9 cellular contexts compared by ENCODE assay signal in the genomic region with DNA sequence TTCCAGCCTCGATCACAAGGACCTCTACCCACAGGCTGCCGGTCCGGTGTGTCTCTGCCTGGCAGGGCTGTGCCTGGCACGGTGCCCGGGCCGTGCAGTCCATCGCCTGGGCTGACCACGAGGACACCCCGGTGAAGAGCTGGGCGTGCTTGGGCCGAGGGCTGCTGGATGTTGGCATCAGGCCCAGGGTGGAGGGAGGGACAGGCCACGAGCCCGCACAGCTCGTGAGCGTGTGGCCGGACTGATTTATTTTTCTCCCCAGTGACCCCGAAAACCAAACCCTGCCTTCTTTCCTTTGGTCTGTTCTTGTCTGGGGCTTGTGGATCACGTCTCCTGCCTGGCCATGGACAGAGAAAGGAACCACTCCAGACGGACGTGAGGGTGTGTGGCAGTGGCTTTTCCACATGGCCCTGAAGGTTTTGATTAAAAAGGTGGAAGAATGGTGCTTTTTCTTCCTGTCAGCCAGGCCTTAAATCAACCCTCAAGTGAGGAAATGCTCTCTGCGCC.
DNase-seq lines count a peak whose midpoint lies in the region; ATAC-seq and TF ChIP-seq lines count a peak whose summit lies in the region.
"Had no signal": no experiment of that assay in that cellular context is flagged by ENCODE, and none has a peak within 500 bp of the region (broad histone marks: within the 10 kb centered on the region; RNA-seq: fewer than 3 reads in every experiment).

No MANE protein-coding gene starts in this region.

- H3K4me3 ChIP-seq in choroid plexus epithelial cell (ENCODE audit: low read depth, low read length) (no peak overlapping the region), rectal smooth muscle tissue (ENCODE audit: low read length) (no peak overlapping the region)

- peak; percentile 7 for DNase-seq in Daoy (ENCODE audit: low read depth)
- peak; percentile 90 for DNase-seq in choroid plexus epithelial cell (ENCODE audit: low read depth)
- peak in 42 of 51 donors; percentile 3 to 72 (median 50) for DNase-seq in hypothalamus (lab: John Stamatoyannopoulos, UW)
- DNase-seq in OCI-M1 (lab: John Stamatoyannopoulos, UW): no peak
- DNase-seq in T-helper 17 cell: no peak
- DNase-seq in activated gamma-delta T cell treated with Interleukin-2 at 50 U/mL for 16 hours: no peak
- DNase-seq: DND-41 had no signal

- no peak overlapping the region for H3K27ac Mint-ChIP-seq in T-helper 17 cell

- H3K9me3 ChIP-seq in T-helper 17 cell (ENCODE audit: control insufficient read depth, low read length, poor library complexity, severe bottlenecking): no peaks in the 10 kb centered on the region

- TF ChIP-seq POLR2A in GM18505 (IDR thresholded peaks at IDR 0.05; ENCODE audit: borderline replicate concordance, extremely low read depth, insufficient read depth, insufficient read length): no peak

- no peak for TF ChIP-seq CTCF in choroid plexus epithelial cell (conservative IDR thresholded peaks at IDR 0.05; ENCODE audit: low read depth, low read length)

- H3K4me1 Mint-ChIP-seq in T-helper 17 cell: peaks cover 2% of the 10 kb centered on the region

- H3K36me3 Mint-ChIP-seq in T-helper 17 cell (ENCODE audit: low read depth): no peaks in the 10 kb centered on the region

- no peak overlapping the region for H3K4me3 Mint-ChIP-seq in T-helper 17 cell

- H3K27me3 ChIP-seq in rectal smooth muscle tissue (ENCODE audit: control insufficient read depth, insufficient read depth, low read length): no peaks in the 10 kb centered on the region

- H3K36me3 ChIP-seq in rectal smooth muscle tissue (ENCODE audit: control insufficient read depth, insufficient read depth, low read length): no peaks in the 10 kb centered on the region

- H3K27me3 Mint-ChIP-seq in T-helper 17 cell: no peaks in the 10 kb centered on the region

- no peak overlapping the region for H3K9ac ChIP-seq in rectal smooth muscle tissue (ENCODE audit: low read length)

- H3K4me1 ChIP-seq in rectal smooth muscle tissue (ENCODE audit: control insufficient read depth, insufficient read depth, low read length): peaks cover 20% of the 10 kb centered on the region

- H3K27ac ChIP-seq in rectal smooth muscle tissue (ENCODE audit: low read depth, low read length): peak overlapping the region; percentile 63

- ATAC-seq in T-helper 17 cell (no peak), GM18505 (IDR thresholded peaks at IDR 0.05; ENCODE audit: unreplicated experiment) (no peak)

Comparison
In these comparisons a context has a peak if more than half of its experiments do, and no peak if none do; other contexts are left out.
1. DNase-seq: peak in Daoy (single experiment), choroid plexus epithelial cell (single experiment) and hypothalamus (42 of 51); none in OCI-M1 (single experiment), T-helper 17 cell (0 of 3) and activated gamma-delta T cell treated with Interleukin-2 at 50 U/mL for 16 hours (single experiment).